Comparison of ENCODE assay signal across 15 cellular contexts in genomic region chr6:5832621-5833107, GRCh38.
A peak's percentile ranks its signal among the peaks of the same experiment; 100 is the strongest.
DNase-seq lines count a peak whose midpoint lies in the region; ATAC-seq and TF ChIP-seq lines count a peak whose summit lies in the region.
"Had no signal": no experiment of that assay in that cellular context is flagged by ENCODE, and none has a peak within 500 bp of the region (broad histone marks: within the 10 kb centered on the region; RNA-seq: fewer than 3 reads in every experiment).

No MANE protein-coding gene starts in this region.

- H4K20me1 ChIP-seq in BLaER1 (no peaks in the 10 kb centered on the region), OCI-LY7 (ENCODE audit: insufficient read depth, low read length) (no peaks in the 10 kb centered on the region), hepatocyte (ENCODE audit: insufficient read depth, poor library complexity, severe bottlenecking) (no peaks in the 10 kb centered on the region)

- H3K4me3 ChIP-seq in BLaER1 (no peak overlapping the region), OCI-LY7 (ENCODE audit: low read depth, low read length, poor library complexity, severe bottlenecking) (no peak overlapping the region), hepatocyte (no peak overlapping the region)
- H3K4me3 ChIP-seq: ascending aorta, PC-9, suprapubic skin had no signal

- intact Hi-C loops in CD14-positive monocyte (cut with micrococcal nuclease): no loop called here
- intact Hi-C loops in OCI-LY7 (cut with micrococcal nuclease; ENCODE audit: unreplicated experiment): no loop called here

- peak overlapping the region; percentile 35; the same call in 1 of the 2 replicates for H3K9ac ChIP-seq in BLaER1

- peaks cover 51% of the 10 kb centered on the region for H3K4me1 Mint-ChIP-seq in CD14-positive monocyte
- peaks cover 25 to 28% of the 10 kb centered on the region in 2 donors for H3K4me1 Mint-ChIP-seq in effector memory CD8-positive, alpha-beta T cell (ENCODE audit: low read depth in 2 of 2)

- H3K36me3 ChIP-seq in BLaER1 (no peaks in the 10 kb centered on the region), OCI-LY7 (ENCODE audit: insufficient read depth, low read length) (no peaks in the 10 kb centered on the region), hepatocyte (replicated peaks; ENCODE audit: insufficient read depth, low read depth) (no peaks in the 10 kb centered on the region)
- H3K36me3 ChIP-seq: ascending aorta, suprapubic skin had no signal

- H3K27ac ChIP-seq in BLaER1: peak overlapping the region; percentile 84
- no peak overlapping the region for H3K27ac ChIP-seq in OCI-LY7 (ENCODE audit: low read depth, low read length, poor library complexity, severe bottlenecking)
- H3K27ac ChIP-seq in hepatocyte: no peak overlapping the region
- H3K27ac ChIP-seq: ascending aorta, PC-9, suprapubic skin had no signal

- H3K9me2 ChIP-seq in OCI-LY7 (ENCODE audit: insufficient read depth, low read length) (no peaks in the 10 kb centered on the region), hepatocyte (replicated peaks; ENCODE audit: insufficient read depth) (no peaks in the 10 kb centered on the region)

- CTCF ChIA-PET in OCI-LY7 (lab: Charles Lee; ENCODE audit: unreplicated experiment): interaction anchor here (0.5 to 0.8 kb wide), 2 partner anchors 123 to 176 kb away, joined by 3 to 4 read pairs; no protein-coding TSS in a partner anchor

- H3K79me2 ChIP-seq in OCI-LY7 (ENCODE audit: insufficient read depth, low read depth, low read length) (no peaks in the 10 kb centered on the region), hepatocyte (no peaks in the 10 kb centered on the region)

- peak overlapping the region; percentile 92 for H3K4me2 ChIP-seq in BLaER1
- H3K4me2 ChIP-seq in OCI-LY7 (ENCODE audit: low read length): no peak overlapping the region
- no peak overlapping the region for H3K4me2 ChIP-seq in hepatocyte
- H3K4me2 ChIP-seq: PC-9 had no signal

- TF ChIP-seq POLR2A in erythroblast (IDR thresholded peaks at IDR 0.05; ENCODE audit: low read length): no peak

- H3K4me1 ChIP-seq in BLaER1: peaks cover 67% of the 10 kb centered on the region
- peaks cover 21% of the 10 kb centered on the region for H3K4me1 ChIP-seq in OCI-LY7 (ENCODE audit: insufficient read depth, low read length, poor library complexity, severe bottlenecking)
- H3K4me1 ChIP-seq in hepatocyte (ENCODE audit: insufficient read depth): no peaks in the 10 kb centered on the region
- H3K4me1 ChIP-seq: ascending aorta had no signal

- BruUV-seq in OCI-LY7 (replicated peaks; lab: Mats Ljungman, UMichigan): no TSS peak

- peaks cover 7 to 11% (median 8%) of the 10 kb centered on the region in 3 donors for H3K27me3 Mint-ChIP-seq in CD14-positive monocyte (ENCODE audit: low read depth in 3 of 3)
- H3K27me3 Mint-ChIP-seq in effector memory CD8-positive, alpha-beta T cell: peaks cover 0 to 5% of the 10 kb centered on the region in 2 donors

- H3K4me3 Mint-ChIP-seq in CD14-positive monocyte: peak overlapping the region in 1 of 2 donors; percentile 21
- peak overlapping the region; percentile 73 to 76 for H3K4me3 Mint-ChIP-seq in effector memory CD8-positive, alpha-beta T cell

- ATAC-seq in effector memory CD8-positive, alpha-beta T cell (replicated peaks): no peak

- no peak for DNase-seq in CD14-positive monocyte (ENCODE audit: low spot score)
- peak; percentile 2 for DNase-seq in OCI-LY7 (ENCODE audit: low spot score)
- DNase-seq in effector memory CD8-positive, alpha-beta T cell: no peak
- no peak for DNase-seq in dermis blood vessel endothelial cell
- no peak for DNase-seq in erythroblast (lab: John Stamatoyannopoulos, UW)
- DNase-seq in hepatocyte (ENCODE audit: low spot score): no peak
- DNase-seq: AML-193, islet precursor cell, NCI-H1417 treated with DMSO at 0.1 percent for 48 hours, NCI-H2171, PC-9, T1000 had no signal

- 93% methylated on average over 3 of the region's 3 CpGs for WGBS in hepatocyte (ENCODE audit: low lambda C conversion rate, missing lambda C conversion rate)

- H3K36me3 Mint-ChIP-seq in CD14-positive monocyte: no peaks in the 10 kb centered on the region
- peaks cover 3% of the 10 kb centered on the region for H3K36me3 Mint-ChIP-seq in effector memory CD8-positive, alpha-beta T cell (ENCODE audit: insufficient read depth)

- peak overlapping the region; percentile 72 to 94 (median 88) for H3K27ac Mint-ChIP-seq in CD14-positive monocyte
- peak overlapping the region; percentile 98 for H3K27ac Mint-ChIP-seq in effector memory CD8-positive, alpha-beta T cell

- H3K9me3 ChIP-seq in BLaER1 (peaks cover 13% of the 10 kb centered on the region; the same call in 1 of the 2 replicates), OCI-LY7 (ENCODE audit: low read length) (no peaks in the 10 kb centered on the region), hepatocyte (ENCODE audit: low read depth) (no peaks in the 10 kb centered on the region)
- H3K9me3 ChIP-seq: ascending aorta, suprapubic skin had no signal

- TF ChIP-seq CTCF in CD14-positive monocyte (IDR thresholded peaks at IDR 0.05) (no peak), OCI-LY7 (conservative IDR thresholded peaks at IDR 0.05; ENCODE audit: low read length) (no peak), hepatocyte (IDR thresholded peaks at IDR 0.05; ENCODE audit: poor library complexity) (no peak)

- POLR2A ChIA-PET in OCI-LY7 (lab: Charles Lee): interaction anchor here (0.6 to 0.7 kb wide), 2 partner anchors 31 to 173 kb away, joined by 3 to 4 read pairs; no protein-coding TSS in a partner anchor

- peaks cover 0 to 9% (median 4%) of the 10 kb centered on the region in 7 donors for H3K9me3 Mint-ChIP-seq in CD14-positive monocyte
- H3K9me3 Mint-ChIP-seq in effector memory CD8-positive, alpha-beta T cell: no peaks in the 10 kb centered on the region

- H3K27me3 ChIP-seq in BLaER1: no peaks in the 10 kb centered on the region
- no peaks in the 10 kb centered on the region for H3K27me3 ChIP-seq in hepatocyte
- H3K27me3 ChIP-seq: ascending aorta, suprapubic skin had no signal

- H2AFZ ChIP-seq in OCI-LY7 (ENCODE audit: low read length): no peak overlapping the region
- no peak overlapping the region for H2AFZ ChIP-seq in hepatocyte
- H2AFZ ChIP-seq: PC-9 had no signal
